In the genomic region with DNA sequence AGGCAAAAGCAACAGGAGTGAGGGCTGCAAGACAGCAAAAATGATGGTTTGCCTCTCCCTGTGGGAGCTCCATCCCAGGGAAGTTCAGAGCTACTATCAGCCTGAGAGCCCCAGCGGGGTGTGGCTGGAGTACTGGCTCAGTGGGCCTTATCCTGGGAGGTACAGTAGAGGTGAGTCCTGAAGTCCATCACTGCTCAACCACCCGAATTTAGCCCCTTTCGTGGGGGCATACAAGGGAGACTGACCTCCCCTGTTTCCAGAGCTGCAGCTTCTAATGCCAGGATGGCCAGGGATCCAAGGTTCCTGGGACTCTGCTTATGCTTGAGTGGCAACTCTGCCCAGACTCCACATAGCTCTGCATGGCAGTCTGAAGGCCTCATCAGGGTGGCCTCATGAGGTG, we compare ENCODE assay signal across 30 cellular contexts.
"Had no signal": no experiment of that assay in that cellular context is flagged by ENCODE, and none has a peak within 500 bp of the region (broad histone marks: within the 10 kb centered on the region; RNA-seq: fewer than 3 reads in every experiment).

No MANE protein-coding gene starts in this region.

- H3K4me1 ChIP-seq: ascending aorta had no signal

- H3K4me3 ChIP-seq: ascending aorta had no signal

- ATAC-seq: activated CD8-positive, alpha-beta T cell treated with anti-CD3 and anti-CD28 coated beads for 36 hours; activated naive CD8-positive, alpha-beta T cell treated with anti-CD3 and anti-CD28 coated beads, Interleukin-2, amount 50 U/mL, for 24 hours; activated T-cell treated with anti-CD3 and anti-CD28 coated beads, Interleukin-2, amount 50 U/mL, for 4 hours; activated T-cell treated with anti-CD3 and anti-CD28 coated beads, Interleukin-2, amount 50 U/mL, for 72 hours; activated T-helper 17 cell treated with anti-CD3 and anti-CD28 coated beads, Interleukin-2, amount 50 U/mL, for 72 hours had no signal

- H3K27ac ChIP-seq: ascending aorta, VCaP had no signal

- H3K36me3 ChIP-seq: ascending aorta had no signal

- H3K27me3 ChIP-seq: ascending aorta had no signal

- DNase-seq: activated B cell treated with CpG ODN at 0.5 μM for 24 hours; activated CD4-positive, alpha-beta memory T cell treated with anti-CD3 and anti-CD28 coated beads for 36 hours; activated CD4-positive, alpha-beta T cell treated with anti-CD3 and anti-CD28 coated beads for 4 hours; activated CD4-positive, alpha-beta T cell treated with anti-CD3 and anti-CD28 coated beads, Interleukin-2, amount 10 ng/mL, durations not matched to agents 24 days and 14 days; activated CD4-positive, alpha-beta T cell treated with anti-CD3 and anti-CD28 coated beads, Interleukin-2, amount 50 U/mL, for 1 hour; activated CD4-positive, alpha-beta T cell treated with anti-CD3 and anti-CD28 coated beads, Interleukin-2, amount 50 U/mL, for 4 hours; activated CD4-positive, CD25-positive, alpha-beta regulatory T cell treated with anti-CD3 and anti-CD28 coated beads, Interleukin-2, amount 50 U/mL, for 72 hours; activated CD8-positive, alpha-beta memory T cell treated with anti-CD3 and anti-CD28 coated beads, Interleukin-2, amount 50 U/mL, for 4 hours; activated CD8-positive, alpha-beta T cell treated with anti-CD3 and anti-CD28 coated beads for 36 hours; activated effector memory CD4-positive, alpha-beta T cell treated with anti-CD3 and anti-CD28 coated beads, Interleukin-2, amount 50 U/mL, for 16 hours; activated gamma-delta T cell treated with Interleukin-2 at 50 U/mL for 16 hours; activated naive CD4-positive, alpha-beta T cell; activated naive CD4-positive, alpha-beta T cell treated with anti-CD3 and anti-CD28 coated beads for 36 hours; activated naive CD4-positive, alpha-beta T cell treated with anti-CD3 and anti-CD28 coated beads, Interleukin-2, amount 50 U/mL, for 16 hours; activated naive CD8-positive, alpha-beta T cell treated with anti-CD3 and anti-CD28 coated beads, Interleukin-2, amount 10 ng/mL, durations not matched to agents 7 days and 5 days; activated naive CD8-positive, alpha-beta T cell treated with anti-CD3 and anti-CD28 coated beads, Interleukin-2, amount 50 U/mL, for 24 hours; activated T-cell treated with anti-CD3 and anti-CD28 coated beads for 4 hours; activated T-cell treated with anti-CD3 and anti-CD28 coated beads, Interleukin-2, amount 50 U/mL, for 1 hour; activated T-cell treated with anti-CD3 and anti-CD28 coated beads, Interleukin-2, amount 50 U/mL, for 4 hours; activated T-cell treated with anti-CD3 and anti-CD28 coated beads, Interleukin-2, amount 50 U/mL, for 72 hours; amygdala; anterior cingulate cortex; central memory CD4-positive, alpha-beta T cell; SW 1271; T-helper 1 cell; T-helper 2 cell; T-helper 9 cell had no signal
